ENCODE assay signal across 8 cellular contexts in the genomic region with DNA sequence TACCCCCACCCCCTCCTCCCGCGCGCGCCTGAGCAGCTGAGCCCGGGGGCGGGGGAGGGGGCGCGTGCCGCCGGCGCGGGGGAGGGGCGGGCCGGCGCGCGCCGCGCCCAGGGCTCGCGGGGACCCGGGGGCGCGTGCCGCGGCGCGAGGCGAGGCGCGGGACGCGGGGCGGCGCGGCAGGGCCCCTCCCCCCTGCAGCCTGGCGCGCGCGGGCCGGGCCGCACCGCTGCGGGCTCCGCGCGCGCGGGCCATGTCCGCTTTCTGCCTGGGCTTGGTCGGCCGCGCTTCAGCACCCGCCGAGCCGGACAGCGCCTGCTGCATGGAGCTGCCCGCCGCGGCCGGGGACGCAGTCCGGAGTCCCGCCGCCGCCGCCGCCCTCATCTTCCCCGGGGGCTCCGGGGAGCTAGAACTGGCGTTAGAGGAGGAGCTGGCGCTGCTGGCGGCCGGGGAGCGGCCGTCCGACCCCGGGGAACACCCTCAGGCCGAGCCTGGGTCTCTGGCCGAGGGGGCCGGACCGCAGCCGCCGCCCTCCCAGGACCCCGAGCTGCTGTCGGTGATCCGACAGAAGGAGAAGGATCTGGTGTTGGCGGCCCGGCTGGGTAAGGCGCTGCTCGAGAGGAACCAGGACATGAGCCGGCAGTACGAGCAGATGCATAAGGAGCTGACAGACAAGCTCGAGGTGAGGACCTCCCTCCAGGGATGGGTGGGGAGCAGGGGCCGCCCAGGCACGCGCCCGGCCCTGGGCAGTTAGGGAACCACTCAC. TPM values are rescaled to one million over a fixed set of nuclear protein-coding genes. Genes with fewer than 3 reads are reported as not detected.
A peak's percentile ranks its signal among the peaks of the same experiment; 100 is the strongest.
DNase-seq lines count a peak whose midpoint lies in the region; ATAC-seq and TF ChIP-seq lines count a peak whose summit lies in the region.

No MANE protein-coding gene starts in this region.

- H3K36me3 Mint-ChIP-seq in nephron (ENCODE audit: low read depth) = no peaks in the 10 kb centered on the region

- CTCF ChIA-PET in A673 (lab: Charles Lee) = no interaction called here
- CTCF ChIA-PET in Panc1 (lab: Charles Lee) = interaction anchor here (0.5 to 1.0 kb wide), 2 partner anchors 97 to 108 kb away, joined by 3 to 6 read pairs; no protein-coding TSS in a partner anchor

- H3K9me3 ChIP-seq in A673 (ENCODE audit: low read depth, low read length, poor library complexity, severe bottlenecking) (no peaks in the 10 kb centered on the region), Panc1 (ENCODE audit: control insufficient read depth, insufficient read depth, low read depth, low read length) (no peaks in the 10 kb centered on the region), stomach (no peaks in the 10 kb centered on the region)

- in situ Hi-C loops in Panc1 (cut with HindIII; ENCODE audit: low pct_unique_long_range_greater_than_20kb, low sequenced_read_pairs) = no loop called here

- H3K4me1 Mint-ChIP-seq in nephron = peaks cover 28% of the 10 kb centered on the region

- TF ChIP-seq CTCF in A673 (conservative IDR thresholded peaks at IDR 0.05; ENCODE audit: low read depth, low read length) (no peak), Panc1 (IDR thresholded peaks at IDR 0.05) (no peak), fibroblast of the aortic adventitia (IDR thresholded peaks at IDR 0.05; ENCODE audit: insufficient read depth, low read length) (no peak), nephron (IDR thresholded peaks at IDR 0.05; ENCODE audit: unreplicated experiment in 3 of 3) (no peak), stomach (IDR thresholded peaks at IDR 0.05) (no peak)

- WGBS in stomach, 5 donors = 1 to 2% (median 1%) methylated on average over 9 to 84 of the region's 98 CpGs

- POLR2A ChIA-PET in A673 (lab: Charles Lee; ENCODE audit: low non-redundant PET) = no interaction called here
- POLR2A ChIA-PET in Panc1 (lab: Charles Lee) = interaction anchor here (0.6 kb wide), 1 partner anchor 90 kb away, joined by 3 read pairs; no protein-coding TSS in a partner anchor

- BruUV-seq in A673 (replicated peaks; lab: Mats Ljungman, UMichigan) (no TSS peak), Panc1 (replicated peaks; lab: Mats Ljungman, UMichigan) (no TSS peak)

- intact Hi-C loops in A673 (cut with micrococcal nuclease; ENCODE audit: unreplicated experiment) (loop anchor here (2.0 kb wide), 1 partner anchor 97 kb away; no protein-coding TSS in a partner anchor), Panc1 (cut with micrococcal nuclease; ENCODE audit: unreplicated experiment) (loop anchor here (5.0 kb wide), 1 partner anchor 98 kb away; no protein-coding TSS in a partner anchor), stomach (cut with DNase I; ENCODE audit: low total_unique reads) (no loop called here)

- H3K27me3 ChIP-seq in A673 (replicated peaks; ENCODE audit: insufficient read depth, low read depth, low read length, poor library complexity) = peaks cover 38% of the 10 kb centered on the region
- peaks cover 3% of the 10 kb centered on the region; the same call in 1 of the 2 replicates for H3K27me3 ChIP-seq in Panc1 (ENCODE audit: control insufficient read depth, insufficient read depth, low read length)
- peaks cover 0 to 62% (median 0%) of the 10 kb centered on the region in 3 donors for H3K27me3 ChIP-seq in stomach

- H3K4me1 ChIP-seq in A673 (ENCODE audit: insufficient read depth, low read length, poor library complexity, severe bottlenecking) (no peaks in the 10 kb centered on the region), Panc1 (ENCODE audit: control insufficient read depth, insufficient read depth, low read length) (peaks cover 11% of the 10 kb centered on the region), stomach (peaks cover 16 to 24% (median 21%) of the 10 kb centered on the region in 4 donors)

- DNase-seq in A673 (ENCODE audit: low spot score) (peak; percentile 71), Panc1 (ENCODE audit: low read depth, low spot score) (no peak), fibroblast of the aortic adventitia (ENCODE audit: low read depth) (peak; percentile 59), stomach (peak; percentile 90)
- DNase-seq in activated effector memory CD4-positive, alpha-beta T cell treated with Interleukin-2 at 50 U/mL for 16 hours = peak; percentile 59

- H3K36me3 ChIP-seq in A673 (ENCODE audit: insufficient read depth, low read length, poor library complexity, severe bottlenecking) (no peaks in the 10 kb centered on the region), Panc1 (ENCODE audit: control insufficient read depth, insufficient read depth, low read length) (no peaks in the 10 kb centered on the region), stomach (no peaks in the 10 kb centered on the region)

- no peaks in the 10 kb centered on the region for H3K9me3 Mint-ChIP-seq in nephron

- TF ChIP-seq POLR2A in GM18505 (IDR thresholded peaks at IDR 0.05; ENCODE audit: borderline replicate concordance, extremely low read depth, insufficient read depth, insufficient read length) (no peak), stomach (IDR thresholded peaks at IDR 0.05) (no peak)

- H3K4me3 ChIP-seq in A673 (ENCODE audit: low read depth, low read length, poor library complexity, severe bottlenecking) (peak overlapping the region; percentile 61), Panc1 (ENCODE audit: low read depth in 2 of 2, low read length in 2 of 2) (peak overlapping the region; percentile 60 to 68), fibroblast of the aortic adventitia (ENCODE audit: low read depth, low read length) (peak overlapping the region; percentile 58), stomach (peak overlapping the region; percentile 59 to 74 (median 66))

- H3K4me3 Mint-ChIP-seq in nephron = peak overlapping the region; percentile 79 to 85 (median 85)

- peak; percentile 33 for ATAC-seq in GM18505 (IDR thresholded peaks at IDR 0.05; ENCODE audit: unreplicated experiment)
- peak; percentile 29 for ATAC-seq in HG03066 (IDR thresholded peaks at IDR 0.05; ENCODE audit: low read depth, unreplicated experiment)
- peak; percentile 72 for ATAC-seq in Panc1

- no peak overlapping the region for H3K27ac ChIP-seq in A673 (ENCODE audit: low read depth, low read length, poor library complexity, severe bottlenecking)
- no peak overlapping the region for H3K27ac ChIP-seq in Panc1 (ENCODE audit: low read length)
- peak overlapping the region; percentile 79 to 93 (median 87) for H3K27ac ChIP-seq in stomach

- H3K27ac Mint-ChIP-seq in nephron = peak overlapping the region in 1 of 3 experiments; percentile 35

- TF ChIP-seq EP300 in stomach (IDR thresholded peaks at IDR 0.05) = no peak

- H3K27me3 Mint-ChIP-seq in nephron (ENCODE audit: low read depth) = peaks cover 60% of the 10 kb centered on the region

RNA-seq across cellular contexts. Expression of gene BICDL1, which starts 0.8 kb away (rescaled TPM):
- 1.0 and 2.4 TPM in 2 replicates for total RNA-seq in A673 (2021)
- 22.2 TPM for total RNA-seq in Panc1 (2021; ENCODE audit: unreplicated experiment)
- 17.2 TPM for polyA plus RNA-seq in Panc1 (2012; ENCODE audit: insufficient read length)
- total RNA-seq in fibroblast of the aortic adventitia (ENCODE audit: low replicate concordance) = 1.8 TPM in 1 of 2 replicates, not detected in the other
- total RNA-seq in stomach = 10 to 100 TPM; 18.0 to 68.7 (median 32.6) TPM
- 10 to 100 TPM in 2 of 3 donors, 1 to 10 TPM in 1; 8.6 to 40.3 (median 16.7) TPM for polyA plus RNA-seq in stomach

Comparison
In these comparisons a context has a peak if more than half of its experiments do, and no peak if none do; other contexts are left out.
1. H3K27ac ChIP-seq: peak in stomach (5 of 5); none in A673 (single experiment) and Panc1 (single experiment).
2. Peak in every context shown above with its lines, with median percentiles within 50 percentile points of each other: H3K4me3 ChIP-seq and ATAC-seq.